Comparison of ENCODE assay signal across 1 cellular context in the genomic region with DNA sequence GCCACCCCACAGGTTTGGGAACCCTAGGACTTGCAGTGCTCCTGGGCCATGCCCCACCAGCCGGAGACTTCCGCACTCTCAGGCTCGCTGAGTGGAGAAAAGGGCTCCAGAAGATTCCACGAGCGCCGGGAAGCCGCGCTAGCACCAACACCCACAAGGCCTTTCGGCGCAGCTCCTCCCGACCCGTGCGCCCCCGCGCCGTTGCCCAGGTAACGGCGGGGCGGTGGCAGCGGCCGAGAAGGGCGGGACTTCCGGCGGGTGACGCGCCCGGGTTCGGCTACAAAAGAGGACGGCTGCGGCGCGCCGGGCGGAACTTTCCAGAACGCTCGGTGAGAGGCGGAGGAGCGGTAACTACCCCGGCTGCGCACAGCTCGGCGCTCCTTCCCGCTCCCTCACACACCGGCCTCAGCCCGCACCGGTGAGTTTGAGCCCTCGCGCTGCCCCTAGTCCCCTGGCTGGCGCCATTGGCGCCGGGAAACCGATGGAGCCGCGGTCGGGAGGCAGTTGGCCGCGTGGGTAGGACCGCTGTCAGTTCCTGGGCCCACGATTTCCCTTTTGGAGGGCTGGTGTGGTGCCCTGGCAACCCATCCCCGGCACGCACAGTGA.
TF ChIP-seq lines count a peak whose summit lies in the region.

A gene (plus strand): TSS at position 308 of the 606 bp plus-strand sequence. CDS start 1,212 bp downstream, outside the sequence.

TF ChIP-seq in K562, 482 proteins besides CTCF, POLR2A, EP300 and RAD21 (continued from another document and continues in another):
- TF ChIP-seq, protein P1, sequence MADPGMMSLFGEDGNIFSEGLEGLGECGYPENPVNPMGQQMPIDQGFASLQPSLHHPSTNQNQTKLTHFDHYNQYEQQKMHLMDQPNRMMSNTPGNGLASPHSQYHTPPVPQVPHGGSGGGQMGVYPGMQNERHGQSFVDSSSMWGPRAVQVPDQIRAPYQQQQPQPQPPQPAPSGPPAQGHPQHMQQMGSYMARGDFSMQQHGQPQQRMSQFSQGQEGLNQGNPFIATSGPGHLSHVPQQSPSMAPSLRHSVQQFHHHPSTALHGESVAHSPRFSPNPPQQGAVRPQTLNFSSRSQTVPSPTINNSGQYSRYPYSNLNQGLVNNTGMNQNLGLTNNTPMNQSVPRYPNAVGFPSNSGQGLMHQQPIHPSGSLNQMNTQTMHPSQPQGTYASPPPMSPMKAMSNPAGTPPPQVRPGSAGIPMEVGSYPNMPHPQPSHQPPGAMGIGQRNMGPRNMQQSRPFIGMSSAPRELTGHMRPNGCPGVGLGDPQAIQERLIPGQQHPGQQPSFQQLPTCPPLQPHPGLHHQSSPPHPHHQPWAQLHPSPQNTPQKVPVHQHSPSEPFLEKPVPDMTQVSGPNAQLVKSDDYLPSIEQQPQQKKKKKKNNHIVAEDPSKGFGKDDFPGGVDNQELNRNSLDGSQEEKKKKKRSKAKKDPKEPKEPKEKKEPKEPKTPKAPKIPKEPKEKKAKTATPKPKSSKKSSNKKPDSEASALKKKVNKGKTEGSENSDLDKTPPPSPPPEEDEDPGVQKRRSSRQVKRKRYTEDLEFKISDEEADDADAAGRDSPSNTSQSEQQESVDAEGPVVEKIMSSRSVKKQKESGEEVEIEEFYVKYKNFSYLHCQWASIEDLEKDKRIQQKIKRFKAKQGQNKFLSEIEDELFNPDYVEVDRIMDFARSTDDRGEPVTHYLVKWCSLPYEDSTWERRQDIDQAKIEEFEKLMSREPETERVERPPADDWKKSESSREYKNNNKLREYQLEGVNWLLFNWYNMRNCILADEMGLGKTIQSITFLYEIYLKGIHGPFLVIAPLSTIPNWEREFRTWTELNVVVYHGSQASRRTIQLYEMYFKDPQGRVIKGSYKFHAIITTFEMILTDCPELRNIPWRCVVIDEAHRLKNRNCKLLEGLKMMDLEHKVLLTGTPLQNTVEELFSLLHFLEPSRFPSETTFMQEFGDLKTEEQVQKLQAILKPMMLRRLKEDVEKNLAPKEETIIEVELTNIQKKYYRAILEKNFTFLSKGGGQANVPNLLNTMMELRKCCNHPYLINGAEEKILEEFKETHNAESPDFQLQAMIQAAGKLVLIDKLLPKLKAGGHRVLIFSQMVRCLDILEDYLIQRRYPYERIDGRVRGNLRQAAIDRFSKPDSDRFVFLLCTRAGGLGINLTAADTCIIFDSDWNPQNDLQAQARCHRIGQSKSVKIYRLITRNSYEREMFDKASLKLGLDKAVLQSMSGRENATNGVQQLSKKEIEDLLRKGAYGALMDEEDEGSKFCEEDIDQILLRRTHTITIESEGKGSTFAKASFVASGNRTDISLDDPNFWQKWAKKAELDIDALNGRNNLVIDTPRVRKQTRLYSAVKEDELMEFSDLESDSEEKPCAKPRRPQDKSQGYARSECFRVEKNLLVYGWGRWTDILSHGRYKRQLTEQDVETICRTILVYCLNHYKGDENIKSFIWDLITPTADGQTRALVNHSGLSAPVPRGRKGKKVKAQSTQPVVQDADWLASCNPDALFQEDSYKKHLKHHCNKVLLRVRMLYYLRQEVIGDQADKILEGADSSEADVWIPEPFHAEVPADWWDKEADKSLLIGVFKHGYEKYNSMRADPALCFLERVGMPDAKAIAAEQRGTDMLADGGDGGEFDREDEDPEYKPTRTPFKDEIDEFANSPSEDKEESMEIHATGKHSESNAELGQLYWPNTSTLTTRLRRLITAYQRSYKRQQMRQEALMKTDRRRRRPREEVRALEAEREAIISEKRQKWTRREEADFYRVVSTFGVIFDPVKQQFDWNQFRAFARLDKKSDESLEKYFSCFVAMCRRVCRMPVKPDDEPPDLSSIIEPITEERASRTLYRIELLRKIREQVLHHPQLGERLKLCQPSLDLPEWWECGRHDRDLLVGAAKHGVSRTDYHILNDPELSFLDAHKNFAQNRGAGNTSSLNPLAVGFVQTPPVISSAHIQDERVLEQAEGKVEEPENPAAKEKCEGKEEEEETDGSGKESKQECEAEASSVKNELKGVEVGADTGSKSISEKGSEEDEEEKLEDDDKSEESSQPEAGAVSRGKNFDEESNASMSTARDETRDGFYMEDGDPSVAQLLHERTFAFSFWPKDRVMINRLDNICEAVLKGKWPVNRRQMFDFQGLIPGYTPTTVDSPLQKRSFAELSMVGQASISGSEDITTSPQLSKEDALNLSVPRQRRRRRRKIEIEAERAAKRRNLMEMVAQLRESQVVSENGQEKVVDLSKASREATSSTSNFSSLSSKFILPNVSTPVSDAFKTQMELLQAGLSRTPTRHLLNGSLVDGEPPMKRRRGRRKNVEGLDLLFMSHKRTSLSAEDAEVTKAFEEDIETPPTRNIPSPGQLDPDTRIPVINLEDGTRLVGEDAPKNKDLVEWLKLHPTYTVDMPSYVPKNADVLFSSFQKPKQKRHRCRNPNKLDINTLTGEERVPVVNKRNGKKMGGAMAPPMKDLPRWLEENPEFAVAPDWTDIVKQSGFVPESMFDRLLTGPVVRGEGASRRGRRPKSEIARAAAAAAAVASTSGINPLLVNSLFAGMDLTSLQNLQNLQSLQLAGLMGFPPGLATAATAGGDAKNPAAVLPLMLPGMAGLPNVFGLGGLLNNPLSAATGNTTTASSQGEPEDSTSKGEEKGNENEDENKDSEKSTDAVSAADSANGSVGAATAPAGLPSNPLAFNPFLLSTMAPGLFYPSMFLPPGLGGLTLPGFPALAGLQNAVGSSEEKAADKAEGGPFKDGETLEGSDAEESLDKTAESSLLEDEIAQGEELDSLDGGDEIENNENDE (IDR thresholded peaks at IDR 0.05; ENCODE audit: low read depth, low read length): no peak
- TF ChIP-seq NCOR1 (IDR thresholded peaks at IDR 0.05) (no peak), PHTF2 (CRISPR knock-in tag; IDR thresholded peaks at IDR 0.05) (no peak), RNF2 (IDR thresholded peaks at IDR 0.05) (0 out of 2 replicates have a peak, but pooled peaks have one; percentile 42), NFE2 (IDR thresholded peaks at IDR 0.05; ENCODE audit: low read depth) (no peak), ZBTB1 (CRISPR knock-in tag; IDR thresholded peaks at IDR 0.05; ENCODE audit: borderline replicate concordance, low read depth) (no peak), NR3C1 (CRISPR knock-in tag; IDR thresholded peaks at IDR 0.05) (no peak), NUFIP1 (IDR thresholded peaks at IDR 0.05; ENCODE audit: partially characterized antibody) (no peak), SETDB1 (IDR thresholded peaks at IDR 0.05; ENCODE audit: low read length) (no peak), ZNF696 (CRISPR knock-in tag; conservative IDR thresholded peaks at IDR 0.05) (no peak), TRIM24 (IDR thresholded peaks at IDR 0.05) (no peak), ZNF764 (CRISPR knock-in tag; IDR thresholded peaks at IDR 0.05; ENCODE audit: low read depth) (no peak), HCFC1 (IDR thresholded peaks at IDR 0.05; ENCODE audit: low read depth, low read length) (peak; percentile 64), NFIX (CRISPR knock-in tag; IDR thresholded peaks at IDR 0.05; ENCODE audit: low read depth) (no peak), POLR2H (tag; IDR thresholded peaks at IDR 0.05; ENCODE audit: low read depth) (peak; percentile 94), ZNF232 (CRISPR knock-in tag; IDR thresholded peaks at IDR 0.05) (no peak), NFXL1 (CRISPR knock-in tag; IDR thresholded peaks at IDR 0.05) (no peak)
- TF ChIP-seq, protein P2, sequence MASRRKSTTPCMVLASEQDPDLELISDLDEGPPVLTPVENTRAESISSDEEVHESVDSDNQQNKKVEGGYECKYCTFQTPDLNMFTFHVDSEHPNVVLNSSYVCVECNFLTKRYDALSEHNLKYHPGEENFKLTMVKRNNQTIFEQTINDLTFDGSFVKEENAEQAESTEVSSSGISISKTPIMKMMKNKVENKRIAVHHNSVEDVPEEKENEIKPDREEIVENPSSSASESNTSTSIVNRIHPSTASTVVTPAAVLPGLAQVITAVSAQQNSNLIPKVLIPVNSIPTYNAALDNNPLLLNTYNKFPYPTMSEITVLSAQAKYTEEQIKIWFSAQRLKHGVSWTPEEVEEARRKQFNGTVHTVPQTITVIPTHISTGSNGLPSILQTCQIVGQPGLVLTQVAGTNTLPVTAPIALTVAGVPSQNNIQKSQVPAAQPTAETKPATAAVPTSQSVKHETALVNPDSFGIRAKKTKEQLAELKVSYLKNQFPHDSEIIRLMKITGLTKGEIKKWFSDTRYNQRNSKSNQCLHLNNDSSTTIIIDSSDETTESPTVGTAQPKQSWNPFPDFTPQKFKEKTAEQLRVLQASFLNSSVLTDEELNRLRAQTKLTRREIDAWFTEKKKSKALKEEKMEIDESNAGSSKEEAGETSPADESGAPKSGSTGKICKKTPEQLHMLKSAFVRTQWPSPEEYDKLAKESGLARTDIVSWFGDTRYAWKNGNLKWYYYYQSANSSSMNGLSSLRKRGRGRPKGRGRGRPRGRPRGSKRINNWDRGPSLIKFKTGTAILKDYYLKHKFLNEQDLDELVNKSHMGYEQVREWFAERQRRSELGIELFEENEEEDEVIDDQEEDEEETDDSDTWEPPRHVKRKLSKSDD (conservative IDR thresholded peaks at IDR 0.05; ENCODE audit: low read length): no peak
- TF ChIP-seq, protein P3, sequence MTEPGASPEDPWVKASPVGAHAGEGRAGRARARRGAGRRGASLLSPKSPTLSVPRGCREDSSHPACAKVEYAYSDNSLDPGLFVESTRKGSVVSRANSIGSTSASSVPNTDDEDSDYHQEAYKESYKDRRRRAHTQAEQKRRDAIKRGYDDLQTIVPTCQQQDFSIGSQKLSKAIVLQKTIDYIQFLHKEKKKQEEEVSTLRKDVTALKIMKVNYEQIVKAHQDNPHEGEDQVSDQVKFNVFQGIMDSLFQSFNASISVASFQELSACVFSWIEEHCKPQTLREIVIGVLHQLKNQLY (CRISPR knock-in tag; conservative IDR thresholded peaks at IDR 0.05): no peak
- TF ChIP-seq, protein P4, sequence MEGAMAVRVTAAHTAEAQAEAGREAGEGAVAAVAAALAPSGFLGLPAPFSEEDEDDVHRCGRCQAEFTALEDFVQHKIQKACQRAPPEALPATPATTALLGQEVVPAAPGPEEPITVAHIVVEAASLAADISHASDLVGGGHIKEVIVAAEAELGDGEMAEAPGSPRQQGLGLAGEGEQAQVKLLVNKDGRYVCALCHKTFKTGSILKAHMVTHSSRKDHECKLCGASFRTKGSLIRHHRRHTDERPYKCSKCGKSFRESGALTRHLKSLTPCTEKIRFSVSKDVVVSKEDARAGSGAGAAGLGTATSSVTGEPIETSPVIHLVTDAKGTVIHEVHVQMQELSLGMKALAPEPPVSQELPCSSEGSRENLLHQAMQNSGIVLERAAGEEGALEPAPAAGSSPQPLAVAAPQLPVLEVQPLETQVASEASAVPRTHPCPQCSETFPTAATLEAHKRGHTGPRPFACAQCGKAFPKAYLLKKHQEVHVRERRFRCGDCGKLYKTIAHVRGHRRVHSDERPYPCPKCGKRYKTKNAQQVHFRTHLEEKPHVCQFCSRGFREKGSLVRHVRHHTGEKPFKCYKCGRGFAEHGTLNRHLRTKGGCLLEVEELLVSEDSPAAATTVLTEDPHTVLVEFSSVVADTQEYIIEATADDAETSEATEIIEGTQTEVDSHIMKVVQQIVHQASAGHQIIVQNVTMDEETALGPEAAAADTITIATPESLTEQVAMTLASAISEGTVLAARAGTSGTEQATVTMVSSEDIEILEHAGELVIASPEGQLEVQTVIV (CRISPR knock-in tag; IDR thresholded peaks at IDR 0.05; ENCODE audit: borderline replicate concordance): no peak
- TF ChIP-seq, protein P5, sequence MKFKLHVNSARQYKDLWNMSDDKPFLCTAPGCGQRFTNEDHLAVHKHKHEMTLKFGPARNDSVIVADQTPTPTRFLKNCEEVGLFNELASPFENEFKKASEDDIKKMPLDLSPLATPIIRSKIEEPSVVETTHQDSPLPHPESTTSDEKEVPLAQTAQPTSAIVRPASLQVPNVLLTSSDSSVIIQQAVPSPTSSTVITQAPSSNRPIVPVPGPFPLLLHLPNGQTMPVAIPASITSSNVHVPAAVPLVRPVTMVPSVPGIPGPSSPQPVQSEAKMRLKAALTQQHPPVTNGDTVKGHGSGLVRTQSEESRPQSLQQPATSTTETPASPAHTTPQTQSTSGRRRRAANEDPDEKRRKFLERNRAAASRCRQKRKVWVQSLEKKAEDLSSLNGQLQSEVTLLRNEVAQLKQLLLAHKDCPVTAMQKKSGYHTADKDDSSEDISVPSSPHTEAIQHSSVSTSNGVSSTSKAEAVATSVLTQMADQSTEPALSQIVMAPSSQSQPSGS (CRISPR knock-in tag; IDR thresholded peaks at IDR 0.05): no peak
- TF ChIP-seq, protein P6, sequence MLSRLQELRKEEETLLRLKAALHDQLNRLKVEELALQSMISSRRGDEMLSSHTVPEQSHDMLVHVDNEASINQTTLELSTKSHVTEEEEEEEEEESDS (CRISPR knock-in tag; IDR thresholded peaks at IDR 0.05): no peak
- TF ChIP-seq, protein P7, sequence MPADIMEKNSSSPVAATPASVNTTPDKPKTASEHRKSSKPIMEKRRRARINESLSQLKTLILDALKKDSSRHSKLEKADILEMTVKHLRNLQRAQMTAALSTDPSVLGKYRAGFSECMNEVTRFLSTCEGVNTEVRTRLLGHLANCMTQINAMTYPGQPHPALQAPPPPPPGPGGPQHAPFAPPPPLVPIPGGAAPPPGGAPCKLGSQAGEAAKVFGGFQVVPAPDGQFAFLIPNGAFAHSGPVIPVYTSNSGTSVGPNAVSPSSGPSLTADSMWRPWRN (IDR thresholded peaks at IDR 0.05; ENCODE audit: low read depth): no peak
- TF ChIP-seq, protein P8, sequence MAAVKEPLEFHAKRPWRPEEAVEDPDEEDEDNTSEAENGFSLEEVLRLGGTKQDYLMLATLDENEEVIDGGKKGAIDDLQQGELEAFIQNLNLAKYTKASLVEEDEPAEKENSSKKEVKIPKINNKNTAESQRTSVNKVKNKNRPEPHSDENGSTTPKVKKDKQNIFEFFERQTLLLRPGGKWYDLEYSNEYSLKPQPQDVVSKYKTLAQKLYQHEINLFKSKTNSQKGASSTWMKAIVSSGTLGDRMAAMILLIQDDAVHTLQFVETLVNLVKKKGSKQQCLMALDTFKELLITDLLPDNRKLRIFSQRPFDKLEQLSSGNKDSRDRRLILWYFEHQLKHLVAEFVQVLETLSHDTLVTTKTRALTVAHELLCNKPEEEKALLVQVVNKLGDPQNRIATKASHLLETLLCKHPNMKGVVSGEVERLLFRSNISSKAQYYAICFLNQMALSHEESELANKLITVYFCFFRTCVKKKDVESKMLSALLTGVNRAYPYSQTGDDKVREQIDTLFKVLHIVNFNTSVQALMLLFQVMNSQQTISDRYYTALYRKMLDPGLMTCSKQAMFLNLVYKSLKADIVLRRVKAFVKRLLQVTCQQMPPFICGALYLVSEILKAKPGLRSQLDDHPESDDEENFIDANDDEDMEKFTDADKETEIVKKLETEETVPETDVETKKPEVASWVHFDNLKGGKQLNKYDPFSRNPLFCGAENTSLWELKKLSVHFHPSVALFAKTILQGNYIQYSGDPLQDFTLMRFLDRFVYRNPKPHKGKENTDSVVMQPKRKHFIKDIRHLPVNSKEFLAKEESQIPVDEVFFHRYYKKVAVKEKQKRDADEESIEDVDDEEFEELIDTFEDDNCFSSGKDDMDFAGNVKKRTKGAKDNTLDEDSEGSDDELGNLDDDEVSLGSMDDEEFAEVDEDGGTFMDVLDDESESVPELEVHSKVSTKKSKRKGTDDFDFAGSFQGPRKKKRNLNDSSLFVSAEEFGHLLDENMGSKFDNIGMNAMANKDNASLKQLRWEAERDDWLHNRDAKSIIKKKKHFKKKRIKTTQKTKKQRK (IDR thresholded peaks at IDR 0.05; ENCODE audit: borderline replicate concordance, low read depth, low read length): no peak
